ENCODE assay signal across 9 cellular contexts in the genomic region with DNA sequence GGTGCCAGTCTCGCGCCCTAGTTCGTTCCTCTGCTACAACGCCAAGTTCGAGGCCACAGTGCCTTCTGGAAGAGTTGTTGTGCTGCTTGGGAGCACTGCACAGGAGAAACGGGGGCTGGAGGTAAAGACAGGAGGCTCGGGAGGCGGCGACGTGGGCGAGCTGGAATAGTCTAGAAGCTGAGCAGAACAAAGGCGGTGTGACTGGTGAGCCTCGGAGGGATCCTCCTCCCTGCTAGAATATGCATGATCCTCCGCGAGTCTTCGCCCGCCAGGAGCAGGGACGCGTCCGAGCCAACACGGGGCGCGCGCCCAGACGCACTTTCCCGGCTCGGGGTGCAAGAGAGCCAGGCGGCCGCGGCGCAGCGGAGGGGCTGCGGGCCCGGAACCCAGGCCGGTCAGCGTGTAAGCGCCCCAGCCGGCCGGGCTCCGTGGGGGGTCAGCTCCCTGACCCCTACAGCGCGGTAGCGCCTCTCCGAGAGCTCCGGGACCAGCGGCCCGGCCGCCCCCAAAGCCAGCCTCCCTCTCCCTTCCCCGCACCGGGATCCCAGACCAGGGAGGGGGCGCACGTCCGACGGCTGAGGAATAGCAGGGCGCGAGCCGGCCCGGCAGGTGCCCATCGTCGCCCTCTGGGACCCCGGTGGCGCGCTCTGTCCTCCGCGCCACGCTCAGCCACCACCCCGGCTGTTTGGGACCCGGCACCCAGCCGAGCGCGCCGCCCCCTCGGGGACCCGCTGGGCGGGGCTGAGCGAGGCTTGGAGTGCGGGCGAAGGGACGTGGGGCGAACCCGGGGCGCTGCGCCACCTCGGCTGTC.
DNase-seq lines count a peak whose midpoint lies in the region; ATAC-seq, FAIRE-seq and TF ChIP-seq lines count a peak whose summit lies in the region.
"Had no signal": no experiment of that assay in that cellular context is flagged by ENCODE, and none has a peak within 500 bp of the region (broad histone marks: within the 10 kb centered on the region; RNA-seq: fewer than 3 reads in every experiment).

No MANE protein-coding gene starts in this region.

- H3K36me3 ChIP-seq in right atrium auricular region, result no peaks in the 10 kb centered on the region
- H3K36me3 ChIP-seq in pancreas, result no peaks in the 10 kb centered on the region
- no peaks in the 10 kb centered on the region for H3K36me3 ChIP-seq in adrenal gland (replicated peaks in 1 of 2)

- no peaks in the 10 kb centered on the region for H3K9me3 Mint-ChIP-seq in CD4-positive, alpha-beta T cell
- no peaks in the 10 kb centered on the region for H3K9me3 Mint-ChIP-seq in activated naive CD8-positive, alpha-beta T cell (ENCODE audit: low read depth)

- 7% methylated on average over 66 to 84 of the region's 84 CpGs for WGBS in pancreas, 2 donors
- 7 to 27% (median 14%) methylated on average over 13 to 84 of the region's 84 CpGs for WGBS in adrenal gland, 4 donors

- peak overlapping the region; percentile 45 for H3K4me3 Mint-ChIP-seq in CD4-positive, alpha-beta T cell
- H3K4me3 Mint-ChIP-seq in activated naive CD8-positive, alpha-beta T cell, result peak overlapping the region; percentile 69

- DNase-seq in CD4-positive, alpha-beta T cell, result no peak
- no peak for DNase-seq in right atrium auricular region (ENCODE audit: low spot score)
- DNase-seq in pancreas, result peak in 1 of 6 donors; percentile 54
- no peak for DNase-seq in adrenal gland
- no peak for DNase-seq in kidney glomerular epithelial cell (lab: John Stamatoyannopoulos, UW)
- DNase-seq: Calu3 had no signal

- H3K27ac Mint-ChIP-seq in CD4-positive, alpha-beta T cell, result no peak overlapping the region
- no peak overlapping the region for H3K27ac Mint-ChIP-seq in activated naive CD8-positive, alpha-beta T cell

- peaks cover 0 to 13% of the 10 kb centered on the region in 2 donors for H3K4me1 ChIP-seq in right atrium auricular region
- H3K4me1 ChIP-seq in pancreas, result no peaks in the 10 kb centered on the region
- peaks cover 0 to 6% of the 10 kb centered on the region in 2 donors for H3K4me1 ChIP-seq in adrenal gland (replicated peaks in 1 of 2)

- H3K27me3 Mint-ChIP-seq in CD4-positive, alpha-beta T cell, result peaks cover 80% of the 10 kb centered on the region
- peaks cover 35% of the 10 kb centered on the region for H3K27me3 Mint-ChIP-seq in activated naive CD8-positive, alpha-beta T cell

- no peak for TF ChIP-seq POLR2A in adrenal gland (IDR thresholded peaks at IDR 0.05)

- POLR2A ChIA-PET in CD4-positive, alpha-beta T cell (lab: Charles Lee), result no interaction called here

- no peak for FAIRE-seq in pancreas (lab: Jason Lieb, UNC)

- TF ChIP-seq CTCF in CD4-positive, alpha-beta T cell (IDR thresholded peaks at IDR 0.05), result no peak
- no peak for TF ChIP-seq CTCF in right atrium auricular region (IDR thresholded peaks at IDR 0.05)
- no peak for TF ChIP-seq CTCF in pancreas (IDR thresholded peaks at IDR 0.05)
- no peak for TF ChIP-seq CTCF in adrenal gland (IDR thresholded peaks at IDR 0.05)

- peaks cover 41% of the 10 kb centered on the region for H3K27me3 ChIP-seq in CD4-positive, alpha-beta T cell (ENCODE audit: control insufficient read depth, insufficient read depth, low read length)
- peaks cover 0 to 8% of the 10 kb centered on the region in 2 donors for H3K27me3 ChIP-seq in right atrium auricular region
- H3K27me3 ChIP-seq in pancreas, result peaks cover 0 to 21% (median 7%) of the 10 kb centered on the region in 4 donors
- peaks cover 38% of the 10 kb centered on the region for H3K27me3 ChIP-seq in adrenal gland

- H3K4me3 ChIP-seq in right atrium auricular region (peak overlapping the region; percentile 17 to 39), pancreas (peak overlapping the region in 2 of 4 donors; percentile 1 to 25), adrenal gland (peak overlapping the region in 1 of 4 donors; percentile 56)

- ATAC-seq in CD4-positive, alpha-beta T cell (ENCODE audit: poor library complexity), result no peak
- ATAC-seq in pancreas, result peak in 3 of 4 donors; percentile 8 to 27 (median 18)
- ATAC-seq in GM18520 (IDR thresholded peaks at IDR 0.05; ENCODE audit: unreplicated experiment), result no peak
- no peak for ATAC-seq in GM18870 (IDR thresholded peaks at IDR 0.05; ENCODE audit: unreplicated experiment)

- H3K27ac ChIP-seq in CD4-positive, alpha-beta T cell (ENCODE audit: low read depth, low read length), result no peak overlapping the region
- H3K27ac ChIP-seq in right atrium auricular region (no peak overlapping the region), pancreas (no peak overlapping the region), adrenal gland (no peak overlapping the region)

- CTCF ChIA-PET in CD4-positive, alpha-beta T cell (lab: Charles Lee), result no interaction called here

- intact Hi-C loops in CD4-positive, alpha-beta T cell (cut with DNase I, micrococcal nuclease), result loop anchor here in 1 of 2 experiments (10.0 kb wide), 1 partner anchor 103 kb away; a partner anchor contains a TSS
- intact Hi-C loops in pancreas (cut with DNase I) (no loop called here), adrenal gland (cut with DNase I) (no loop called here)

- no peaks in the 10 kb centered on the region for H3K9me3 ChIP-seq in CD4-positive, alpha-beta T cell (ENCODE audit: control insufficient read depth, low read length)
- H3K9me3 ChIP-seq in right atrium auricular region, result no peaks in the 10 kb centered on the region
- no peaks in the 10 kb centered on the region for H3K9me3 ChIP-seq in pancreas
- H3K9me3 ChIP-seq in adrenal gland (replicated peaks in 1 of 3), result no peaks in the 10 kb centered on the region

- no peaks in the 10 kb centered on the region for H3K36me3 Mint-ChIP-seq in CD4-positive, alpha-beta T cell (ENCODE audit: low read depth)
- no peaks in the 10 kb centered on the region for H3K36me3 Mint-ChIP-seq in activated naive CD8-positive, alpha-beta T cell

- H3K4me1 Mint-ChIP-seq in CD4-positive, alpha-beta T cell (ENCODE audit: low read depth), result peaks cover 5% of the 10 kb centered on the region
- H3K4me1 Mint-ChIP-seq in activated naive CD8-positive, alpha-beta T cell (ENCODE audit: low read depth), result peaks cover 8% of the 10 kb centered on the region

Comparison
In these comparisons a context has a peak if more than half of its experiments do, and no peak if none do; other contexts are left out.
1. ATAC-seq: peak in pancreas (3 of 4); none in CD4-positive, alpha-beta T cell (single experiment), GM18520 (single experiment) and GM18870 (single experiment).